ENCODE assay signal across 1 cellular context in the genomic region with DNA sequence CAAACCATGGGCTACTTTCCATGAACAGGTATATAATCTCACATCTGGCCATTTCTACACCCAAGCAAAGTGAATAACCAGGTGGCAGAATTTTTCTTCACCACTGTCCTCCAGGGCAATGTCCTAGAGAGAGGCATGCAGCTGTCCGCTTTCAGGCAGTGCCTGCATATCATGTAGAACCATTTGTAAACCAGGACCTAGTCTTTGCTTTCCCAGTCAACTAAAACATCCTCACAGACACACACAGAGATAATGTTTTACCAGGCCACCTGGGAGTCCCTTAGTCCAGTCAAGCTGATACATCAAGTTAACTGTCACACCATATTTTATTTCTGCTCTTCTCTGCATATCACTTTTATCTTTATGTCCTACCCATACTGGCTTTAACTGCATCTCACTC.
TF ChIP-seq lines count a peak whose summit lies in the region.

No MANE protein-coding gene starts in this region.

TF ChIP-seq in HepG2, 621 proteins besides CTCF, POLR2A, EP300 and RAD21 (continued from another document and continues in another):
- TF ChIP-seq, protein P1, sequence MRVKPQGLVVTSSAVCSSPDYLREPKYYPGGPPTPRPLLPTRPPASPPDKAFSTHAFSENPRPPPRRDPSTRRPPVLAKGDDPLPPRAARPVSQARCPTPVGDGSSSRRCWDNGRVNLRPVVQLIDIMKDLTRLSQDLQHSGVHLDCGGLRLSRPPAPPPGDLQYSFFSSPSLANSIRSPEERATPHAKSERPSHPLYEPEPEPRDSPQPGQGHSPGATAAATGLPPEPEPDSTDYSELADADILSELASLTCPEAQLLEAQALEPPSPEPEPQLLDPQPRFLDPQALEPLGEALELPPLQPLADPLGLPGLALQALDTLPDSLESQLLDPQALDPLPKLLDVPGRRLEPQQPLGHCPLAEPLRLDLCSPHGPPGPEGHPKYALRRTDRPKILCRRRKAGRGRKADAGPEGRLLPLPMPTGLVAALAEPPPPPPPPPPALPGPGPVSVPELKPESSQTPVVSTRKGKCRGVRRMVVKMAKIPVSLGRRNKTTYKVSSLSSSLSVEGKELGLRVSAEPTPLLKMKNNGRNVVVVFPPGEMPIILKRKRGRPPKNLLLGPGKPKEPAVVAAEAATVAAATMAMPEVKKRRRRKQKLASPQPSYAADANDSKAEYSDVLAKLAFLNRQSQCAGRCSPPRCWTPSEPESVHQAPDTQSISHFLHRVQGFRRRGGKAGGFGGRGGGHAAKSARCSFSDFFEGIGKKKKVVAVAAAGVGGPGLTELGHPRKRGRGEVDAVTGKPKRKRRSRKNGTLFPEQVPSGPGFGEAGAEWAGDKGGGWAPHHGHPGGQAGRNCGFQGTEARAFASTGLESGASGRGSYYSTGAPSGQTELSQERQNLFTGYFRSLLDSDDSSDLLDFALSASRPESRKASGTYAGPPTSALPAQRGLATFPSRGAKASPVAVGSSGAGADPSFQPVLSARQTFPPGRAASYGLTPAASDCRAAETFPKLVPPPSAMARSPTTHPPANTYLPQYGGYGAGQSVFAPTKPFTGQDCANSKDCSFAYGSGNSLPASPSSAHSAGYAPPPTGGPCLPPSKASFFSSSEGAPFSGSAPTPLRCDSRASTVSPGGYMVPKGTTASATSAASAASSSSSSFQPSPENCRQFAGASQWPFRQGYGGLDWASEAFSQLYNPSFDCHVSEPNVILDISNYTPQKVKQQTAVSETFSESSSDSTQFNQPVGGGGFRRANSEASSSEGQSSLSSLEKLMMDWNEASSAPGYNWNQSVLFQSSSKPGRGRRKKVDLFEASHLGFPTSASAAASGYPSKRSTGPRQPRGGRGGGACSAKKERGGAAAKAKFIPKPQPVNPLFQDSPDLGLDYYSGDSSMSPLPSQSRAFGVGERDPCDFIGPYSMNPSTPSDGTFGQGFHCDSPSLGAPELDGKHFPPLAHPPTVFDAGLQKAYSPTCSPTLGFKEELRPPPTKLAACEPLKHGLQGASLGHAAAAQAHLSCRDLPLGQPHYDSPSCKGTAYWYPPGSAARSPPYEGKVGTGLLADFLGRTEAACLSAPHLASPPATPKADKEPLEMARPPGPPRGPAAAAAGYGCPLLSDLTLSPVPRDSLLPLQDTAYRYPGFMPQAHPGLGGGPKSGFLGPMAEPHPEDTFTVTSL (CRISPR knock-in tag; IDR thresholded peaks at IDR 0.05; ENCODE audit: borderline replicate concordance): peak; percentile 55; the same call in 1 of the 2 replicates
- TF ChIP-seq BCL6 (CRISPR knock-in tag; IDR thresholded peaks at IDR 0.05) (peak; percentile 66), NFRKB (IDR thresholded peaks at IDR 0.05) (no peak), EED (CRISPR knock-in tag; IDR thresholded peaks at IDR 0.05) (no peak), ZBTB14 (CRISPR knock-in tag; IDR thresholded peaks at IDR 0.05) (no peak), ARID5B (CRISPR knock-in tag; IDR thresholded peaks at IDR 0.05) (0 out of 2 replicates have a peak, but pooled peaks have one; percentile 23), ZFAT (CRISPR knock-in tag; conservative IDR thresholded peaks at IDR 0.05) (no peak), ZIK1 (CRISPR knock-in tag; IDR thresholded peaks at IDR 0.05; ENCODE audit: borderline replicate concordance, low read depth) (no peak), STAT5B (CRISPR knock-in tag; IDR thresholded peaks at IDR 0.05) (no peak), PBX2 (CRISPR knock-in tag; IDR thresholded peaks at IDR 0.05) (no peak), CEBPB (IDR thresholded peaks at IDR 0.05; ENCODE audit: borderline replicate concordance, low read depth, low read length) (no peak), HNF4A (CRISPR knock-in tag; IDR thresholded peaks at IDR 0.05) (0 out of 2 replicates have a peak, but pooled peaks have one; percentile 21), MAFG (CRISPR knock-in tag; IDR thresholded peaks at IDR 0.05) (no peak), HMG20A (CRISPR knock-in tag; IDR thresholded peaks at IDR 0.05; ENCODE audit: borderline replicate concordance) (no peak), ZNF292 (CRISPR knock-in tag; IDR thresholded peaks at IDR 0.05; ENCODE audit: borderline replicate concordance, low read depth) (peak; percentile 64; the same call in 1 of the 2 replicates), ZMYM4 (CRISPR knock-in tag; IDR thresholded peaks at IDR 0.05) (peak; percentile 41), ZNF709 (CRISPR knock-in tag; IDR thresholded peaks at IDR 0.05) (no peak), KLF11 (CRISPR knock-in tag; IDR thresholded peaks at IDR 0.05) (no peak), ZMYM3 (CRISPR knock-in tag; IDR thresholded peaks at IDR 0.05) (no peak), ZNF780A (CRISPR knock-in tag; IDR thresholded peaks at IDR 0.05) (no peak), MED1 (CRISPR knock-in tag; IDR thresholded peaks at IDR 0.05) (peak; percentile 40; the same call in 1 of the 2 replicates), ZNF30 (CRISPR knock-in tag; IDR thresholded peaks at IDR 0.05) (no peak), RXRA (CRISPR knock-in tag; IDR thresholded peaks at IDR 0.05) (no peak), NRL (CRISPR knock-in tag; IDR thresholded peaks at IDR 0.05; ENCODE audit: borderline replicate concordance) (no peak), ZNF251 (CRISPR knock-in tag; IDR thresholded peaks at IDR 0.05) (no peak), ZNF883 (CRISPR knock-in tag; IDR thresholded peaks at IDR 0.05; ENCODE audit: not compliant biosample characterization) (no peak), ZNF333 (CRISPR knock-in tag; IDR thresholded peaks at IDR 0.05; ENCODE audit: borderline replicate concordance) (no peak), TEAD2 (CRISPR knock-in tag; IDR thresholded peaks at IDR 0.05) (no peak), TEAD3 (CRISPR knock-in tag; optimal IDR thresholded peaks at IDR 0.05; ENCODE audit: borderline replicate concordance) (peak; percentile 47)
- TF ChIP-seq, protein P2, sequence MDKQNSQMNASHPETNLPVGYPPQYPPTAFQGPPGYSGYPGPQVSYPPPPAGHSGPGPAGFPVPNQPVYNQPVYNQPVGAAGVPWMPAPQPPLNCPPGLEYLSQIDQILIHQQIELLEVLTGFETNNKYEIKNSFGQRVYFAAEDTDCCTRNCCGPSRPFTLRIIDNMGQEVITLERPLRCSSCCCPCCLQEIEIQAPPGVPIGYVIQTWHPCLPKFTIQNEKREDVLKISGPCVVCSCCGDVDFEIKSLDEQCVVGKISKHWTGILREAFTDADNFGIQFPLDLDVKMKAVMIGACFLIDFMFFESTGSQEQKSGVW (CRISPR knock-in tag; IDR thresholded peaks at IDR 0.05; ENCODE audit: borderline replicate concordance): no peak
- TF ChIP-seq, protein P3, sequence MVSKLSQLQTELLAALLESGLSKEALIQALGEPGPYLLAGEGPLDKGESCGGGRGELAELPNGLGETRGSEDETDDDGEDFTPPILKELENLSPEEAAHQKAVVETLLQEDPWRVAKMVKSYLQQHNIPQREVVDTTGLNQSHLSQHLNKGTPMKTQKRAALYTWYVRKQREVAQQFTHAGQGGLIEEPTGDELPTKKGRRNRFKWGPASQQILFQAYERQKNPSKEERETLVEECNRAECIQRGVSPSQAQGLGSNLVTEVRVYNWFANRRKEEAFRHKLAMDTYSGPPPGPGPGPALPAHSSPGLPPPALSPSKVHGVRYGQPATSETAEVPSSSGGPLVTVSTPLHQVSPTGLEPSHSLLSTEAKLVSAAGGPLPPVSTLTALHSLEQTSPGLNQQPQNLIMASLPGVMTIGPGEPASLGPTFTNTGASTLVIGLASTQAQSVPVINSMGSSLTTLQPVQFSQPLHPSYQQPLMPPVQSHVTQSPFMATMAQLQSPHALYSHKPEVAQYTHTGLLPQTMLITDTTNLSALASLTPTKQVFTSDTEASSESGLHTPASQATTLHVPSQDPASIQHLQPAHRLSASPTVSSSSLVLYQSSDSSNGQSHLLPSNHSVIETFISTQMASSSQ (IDR thresholded peaks at IDR 0.05; ENCODE audit: low read depth): peak; percentile 84
- TF ChIP-seq, protein P3 (CRISPR knock-in tag; IDR thresholded peaks at IDR 0.05; ENCODE audit: borderline replicate concordance): peak; percentile 51; the same call in 1 of the 2 replicates
- TF ChIP-seq, protein P4, sequence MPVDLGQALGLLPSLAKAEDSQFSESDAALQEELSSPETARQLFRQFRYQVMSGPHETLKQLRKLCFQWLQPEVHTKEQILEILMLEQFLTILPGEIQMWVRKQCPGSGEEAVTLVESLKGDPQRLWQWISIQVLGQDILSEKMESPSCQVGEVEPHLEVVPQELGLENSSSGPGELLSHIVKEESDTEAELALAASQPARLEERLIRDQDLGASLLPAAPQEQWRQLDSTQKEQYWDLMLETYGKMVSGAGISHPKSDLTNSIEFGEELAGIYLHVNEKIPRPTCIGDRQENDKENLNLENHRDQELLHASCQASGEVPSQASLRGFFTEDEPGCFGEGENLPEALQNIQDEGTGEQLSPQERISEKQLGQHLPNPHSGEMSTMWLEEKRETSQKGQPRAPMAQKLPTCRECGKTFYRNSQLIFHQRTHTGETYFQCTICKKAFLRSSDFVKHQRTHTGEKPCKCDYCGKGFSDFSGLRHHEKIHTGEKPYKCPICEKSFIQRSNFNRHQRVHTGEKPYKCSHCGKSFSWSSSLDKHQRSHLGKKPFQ (CRISPR knock-in tag; IDR thresholded peaks at IDR 0.05; ENCODE audit: insufficient replicate concordance): no peak
- TF ChIP-seq, protein P5, sequence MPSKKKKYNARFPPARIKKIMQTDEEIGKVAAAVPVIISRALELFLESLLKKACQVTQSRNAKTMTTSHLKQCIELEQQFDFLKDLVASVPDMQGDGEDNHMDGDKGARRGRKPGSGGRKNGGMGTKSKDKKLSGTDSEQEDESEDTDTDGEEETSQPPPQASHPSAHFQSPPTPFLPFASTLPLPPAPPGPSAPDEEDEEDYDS (CRISPR knock-in tag; IDR thresholded peaks at IDR 0.05): no peak
- TF ChIP-seq, protein P6, sequence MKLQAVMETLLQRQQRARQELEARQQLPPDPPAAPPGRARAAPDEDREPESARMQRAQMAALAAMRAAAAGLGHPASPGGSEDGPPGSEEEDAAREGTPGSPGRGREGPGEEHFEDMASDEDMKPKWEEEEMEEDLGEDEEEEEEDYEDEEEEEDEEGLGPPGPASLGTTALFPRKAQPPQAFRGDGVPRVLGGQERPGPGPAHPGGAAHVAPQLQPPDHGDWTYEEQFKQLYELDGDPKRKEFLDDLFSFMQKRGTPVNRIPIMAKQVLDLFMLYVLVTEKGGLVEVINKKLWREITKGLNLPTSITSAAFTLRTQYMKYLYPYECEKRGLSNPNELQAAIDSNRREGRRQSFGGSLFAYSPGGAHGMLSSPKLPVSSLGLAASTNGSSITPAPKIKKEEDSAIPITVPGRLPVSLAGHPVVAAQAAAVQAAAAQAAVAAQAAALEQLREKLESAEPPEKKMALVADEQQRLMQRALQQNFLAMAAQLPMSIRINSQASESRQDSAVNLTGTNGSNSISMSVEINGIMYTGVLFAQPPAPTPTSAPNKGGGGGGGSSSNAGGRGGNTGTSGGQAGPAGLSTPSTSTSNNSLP (IDR thresholded peaks at IDR 0.05; ENCODE audit: low read depth, low read length): no peak
- TF ChIP-seq, protein P7, sequence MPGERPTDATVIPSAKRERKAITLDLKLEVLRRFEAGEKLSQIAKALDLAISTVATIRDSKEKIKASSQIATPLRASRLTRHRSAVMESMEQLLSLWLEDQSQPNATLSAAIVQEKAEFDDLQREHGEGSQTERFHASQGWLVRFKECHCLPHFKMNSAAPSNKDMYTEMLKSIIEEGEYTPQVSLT (CRISPR knock-in tag; IDR thresholded peaks at IDR 0.05; ENCODE audit: borderline replicate concordance, low read depth): no peak
